In genomic region chr14:50935126-50936090, GRCh38 we compare ENCODE assay signal across 28 cellular contexts. TPM values are rescaled to one million over a fixed set of nuclear protein-coding genes. Genes with fewer than 3 reads are reported as not detected.
"Had no signal": no experiment of that assay in that cellular context is flagged by ENCODE, and none has a peak within 500 bp of the region (broad histone marks: within the 10 kb centered on the region; RNA-seq: fewer than 3 reads in every experiment).

No MANE protein-coding gene starts in this region.

- H3K27me3 ChIP-seq: MG63, Peyer's patch had no signal

- H3K27ac ChIP-seq: KMS-11, Peyer's patch had no signal

- DNase-seq: activated B cell treated with CpG ODN at 0.5 μM for 24 hours; activated CD4-positive, alpha-beta memory T cell treated with anti-CD3 and anti-CD28 coated beads for 36 hours; activated CD4-positive, alpha-beta T cell treated with anti-CD3 and anti-CD28 coated beads for 1 hour; activated CD4-positive, alpha-beta T cell treated with anti-CD3 and anti-CD28 coated beads, Interleukin-2, amount 10 ng/mL, durations not matched to agents 24 days and 14 days; activated CD8-positive, alpha-beta memory T cell treated with anti-CD3 and anti-CD28 coated beads for 24 hours; activated gamma-delta T cell; activated naive CD4-positive, alpha-beta T cell treated with anti-CD3 and anti-CD28 coated beads for 36 hours; activated T-cell treated with anti-CD3 and anti-CD28 coated beads, Interleukin-2, amount 50 U/mL, for 4 hours; caudate nucleus; MG63; MV-4-11; NCI-H1092 treated with DMSO at 0.1 percent for 48 hours; NCI-H1417 treated with DMSO at 0.1 percent for 48 hours; NCI-H1694; NCI-H2029; NCI-H2107; NCI-H2171 treated with DMSO at 0.1 percent for 48 hours; NCI-H226; NCI-H510A; NCI-H526 treated with DMSO at 0.1 percent for 48 hours; NCI-H82; OCI-M1; Peyer's patch; SHP77 treated with DMSO at 0.1 percent for 48 hours; T-helper 17 cell; T-helper 9 cell had no signal

- H3K9ac ChIP-seq: KMS-11 had no signal

- ATAC-seq: activated T-cell treated with anti-CD3 and anti-CD28 coated beads, Interleukin-2, amount 50 U/mL, for 4 hours; activated T-helper 17 cell treated with anti-CD3 and anti-CD28 coated beads, Interleukin-2, amount 50 U/mL, for 72 hours; T-helper 17 cell had no signal

- H3K36me3 ChIP-seq: MG63 had no signal

- H3K4me1 ChIP-seq: Peyer's patch had no signal

- H3K4me2 ChIP-seq: KMS-11 had no signal

- H3K9me3 ChIP-seq: MG63, Peyer's patch had no signal

- H3K4me3 ChIP-seq: MG63, Peyer's patch had no signal

RNA-seq across cellular contexts. Expression of gene PYGL, which starts 8.9 kb away (rescaled TPM):
- total RNA-seq: activated B cell treated with CpG ODN at 0.5 μM for 24 hours had no signal
